Comparison of ENCODE assay signal across 24 cellular contexts in genomic region chr14:20377171-20377570, GRCh38. TPM values are rescaled to one million over a fixed set of nuclear protein-coding genes. Genes with fewer than 3 reads are reported as not detected.
"Had no signal": no experiment of that assay in that cellular context is flagged by ENCODE, and none has a peak within 500 bp of the region (broad histone marks: within the 10 kb centered on the region; RNA-seq: fewer than 3 reads in every experiment).

No MANE protein-coding gene starts in this region.

- H3K9me3 ChIP-seq: adrenal gland, ascending aorta, esophagus squamous epithelium, gastroesophageal sphincter, spleen had no signal

- H3K27ac ChIP-seq: adrenal gland, ascending aorta, coronary artery, esophagus squamous epithelium, gastroesophageal sphincter, neural progenitor cell, spleen, WERI-Rb-1 had no signal

- H3K4me1 Mint-ChIP-seq: activated CD4-positive, alpha-beta T cell treated with anti-CD3 and anti-CD28 coated beads, Interleukin-2, amount 10 ng/mL, durations not matched to agents 7 days and 5 days; endodermal cell; neural progenitor cell; T-cell had no signal

- H3K27me3 ChIP-seq: adrenal gland, ascending aorta, esophagus squamous epithelium, gastroesophageal sphincter, neural progenitor cell, spleen had no signal

- H3K9me3 Mint-ChIP-seq: activated CD4-positive, alpha-beta T cell treated with anti-CD3 and anti-CD28 coated beads, Interleukin-2, amount 10 ng/mL, durations not matched to agents 7 days and 5 days; activated CD8-positive, alpha-beta T cell treated with anti-CD3 and anti-CD28 coated beads for 36 hours; endodermal cell; naive thymus-derived CD8-positive, alpha-beta T cell; neural progenitor cell; T-cell had no signal

- H3K9ac ChIP-seq: neural progenitor cell had no signal

- H3K27me3 Mint-ChIP-seq: activated CD4-positive, alpha-beta T cell treated with anti-CD3 and anti-CD28 coated beads, Interleukin-2, amount 10 ng/mL, durations not matched to agents 7 days and 5 days; activated CD8-positive, alpha-beta memory T cell treated with anti-CD3 and anti-CD28 coated beads, Interleukin-2, amount 10 ng/mL, durations not matched to agents 7 days and 5 days; activated CD8-positive, alpha-beta T cell treated with anti-CD3 and anti-CD28 coated beads for 36 hours; activated naive CD8-positive, alpha-beta T cell; naive thymus-derived CD8-positive, alpha-beta T cell; T-cell had no signal

- H3K27ac Mint-ChIP-seq: activated CD4-positive, alpha-beta T cell treated with anti-CD3 and anti-CD28 coated beads, Interleukin-2, amount 10 ng/mL, durations not matched to agents 7 days and 5 days; activated CD8-positive, alpha-beta memory T cell treated with anti-CD3 and anti-CD28 coated beads, Interleukin-2, amount 10 ng/mL, durations not matched to agents 7 days and 5 days; activated CD8-positive, alpha-beta T cell treated with anti-CD3 and anti-CD28 coated beads for 36 hours; activated naive CD8-positive, alpha-beta T cell; endodermal cell; neural progenitor cell; T-cell had no signal

- H3K4me1 ChIP-seq: adrenal gland, ascending aorta, esophagus squamous epithelium, gastroesophageal sphincter, neural progenitor cell, spleen had no signal

- DNase-seq: activated CD4-positive, alpha-beta T cell treated with anti-CD3 and anti-CD28 coated beads, Interleukin-2, amount 10 ng/mL, durations not matched to agents 7 days and 5 days; activated CD4-positive, CD25-positive, alpha-beta regulatory T cell treated with anti-CD3 and anti-CD28 coated beads, Interleukin-2, amount 50 U/mL, for 72 hours; activated CD8-positive, alpha-beta memory T cell treated with anti-CD3 and anti-CD28 coated beads, Interleukin-2, amount 10 ng/mL, durations not matched to agents 7 days and 5 days; activated CD8-positive, alpha-beta T cell treated with anti-CD3 and anti-CD28 coated beads for 36 hours; activated gamma-delta T cell treated with Interleukin-2 at 50 U/mL for 16 hours; activated T-cell treated with anti-CD3 and anti-CD28 coated beads for 4 hours; endodermal cell; esophagus squamous epithelium; head of caudate nucleus; left cardiac atrium; naive thymus-derived CD8-positive, alpha-beta T cell; retina; spleen; stimulated activated CD4-positive, alpha-beta T cell treated with anti-CD3 and anti-CD28 coated beads, Interleukin-4, amount 100 ng/mL, for 1 hour; stimulated activated naive CD4-positive, alpha-beta T cell; T-cell; WERI-Rb-1 had no signal

- ATAC-seq: activated CD8-positive, alpha-beta memory T cell treated with anti-CD3 and anti-CD28 coated beads, Interleukin-2, amount 10 ng/mL, durations not matched to agents 7 days and 5 days; activated CD8-positive, alpha-beta T cell treated with anti-CD3 and anti-CD28 coated beads for 36 hours; gastroesophageal sphincter; left cardiac atrium; naive thymus-derived CD8-positive, alpha-beta T cell; T-cell had no signal

- H3K4me3 Mint-ChIP-seq: activated CD4-positive, alpha-beta T cell treated with anti-CD3 and anti-CD28 coated beads, Interleukin-2, amount 10 ng/mL, durations not matched to agents 7 days and 5 days; activated CD8-positive, alpha-beta memory T cell treated with anti-CD3 and anti-CD28 coated beads, Interleukin-2, amount 10 ng/mL, durations not matched to agents 7 days and 5 days; activated CD8-positive, alpha-beta T cell treated with anti-CD3 and anti-CD28 coated beads for 36 hours; activated naive CD8-positive, alpha-beta T cell; endodermal cell; naive thymus-derived CD8-positive, alpha-beta T cell; neural progenitor cell; T-cell had no signal

- H3K4me3 ChIP-seq: adrenal gland, ascending aorta, coronary artery, esophagus squamous epithelium, gastroesophageal sphincter, lung, neural progenitor cell, spleen had no signal

- H3K36me3 ChIP-seq: neural progenitor cell had no signal

RNA-seq across cellular contexts. Expression of gene KLHL33, which starts 58.8 kb away (rescaled TPM):
- total RNA-seq: ascending aorta had no signal
